In the genomic region with DNA sequence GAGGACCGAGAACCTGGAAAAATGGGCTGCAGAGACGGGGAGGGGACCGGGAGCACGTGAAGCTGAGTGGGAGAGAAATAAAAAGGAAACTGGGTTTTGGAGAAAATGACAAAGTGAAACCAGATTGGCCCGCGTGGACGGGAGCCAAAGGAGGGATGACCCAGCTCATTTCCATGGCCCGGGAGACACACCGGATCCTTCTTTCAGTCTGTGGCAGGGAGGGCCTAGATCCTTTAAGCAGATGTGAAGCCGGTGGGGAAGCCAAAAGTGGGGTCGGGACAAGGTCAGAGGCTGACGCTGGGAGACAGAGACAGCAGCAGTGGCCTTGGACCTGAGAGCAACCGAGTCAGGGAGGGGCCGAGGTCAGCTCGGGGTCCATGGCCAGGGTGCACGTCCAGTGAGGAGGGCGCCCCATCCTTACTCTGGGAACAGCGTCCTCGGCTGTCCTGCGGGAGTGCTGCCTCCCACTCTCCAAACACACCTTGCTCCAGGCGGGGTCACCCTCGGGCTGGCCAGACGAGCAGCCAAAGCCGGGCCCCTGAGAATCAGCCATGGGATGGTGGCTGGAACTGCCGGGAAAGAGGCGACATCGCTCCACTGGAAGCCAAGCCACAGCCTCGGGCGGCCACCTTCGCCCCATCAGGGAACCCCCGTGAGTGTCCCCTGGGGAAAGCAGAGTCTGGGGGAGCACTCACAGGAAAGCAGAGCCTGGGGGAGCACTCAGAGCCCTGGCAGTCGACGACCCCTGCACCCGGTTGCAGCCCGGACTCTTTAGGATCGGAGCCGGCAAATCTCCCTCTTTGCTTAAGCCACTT, we compare ENCODE assay signal across 17 cellular contexts. TPM values are rescaled to one million over a fixed set of nuclear protein-coding genes. Genes with fewer than 3 reads are reported as not detected.
DNase-seq lines count a peak whose midpoint lies in the region; ATAC-seq, FAIRE-seq and TF ChIP-seq lines count a peak whose summit lies in the region.
"Had no signal": no experiment of that assay in that cellular context is flagged by ENCODE, and none has a peak within 500 bp of the region (broad histone marks: within the 10 kb centered on the region; RNA-seq: fewer than 3 reads in every experiment).

No MANE protein-coding gene starts in this region.

- no peaks in the 10 kb centered on the region for H3K9me1 ChIP-seq in K562 (ENCODE audit: control insufficient read depth, insufficient read depth, low read length)
- no peaks in the 10 kb centered on the region for H3K9me1 ChIP-seq in keratinocyte (ENCODE audit: control insufficient read depth, extremely low read depth, insufficient read depth, low read length)

- H3K27me3 Mint-ChIP-seq in activated naive CD4-positive, alpha-beta T cell treated with anti-CD3 and anti-CD28 coated beads for 36 hours (ENCODE audit: low read depth) = no peaks in the 10 kb centered on the region

- ATAC-seq in K562 = peak; percentile 31; the same call in 2 of the 3 replicates

- H3K27ac Mint-ChIP-seq in activated naive CD4-positive, alpha-beta T cell treated with anti-CD3 and anti-CD28 coated beads for 36 hours = no peak overlapping the region
- H3K27ac Mint-ChIP-seq: activated CD4-positive, alpha-beta memory T cell treated with anti-CD3 and anti-CD28 coated beads, Interleukin-2, amount 10 ng/mL, durations not matched to agents 7 days and 5 days had no signal

- TF ChIP-seq CTCF in K562 (IDR thresholded peaks at IDR 0.05 in 2 of 3, conservative IDR thresholded peaks at IDR 0.05 in 1 of 3; ENCODE audit: insufficient read depth in 2 of 3, low read depth in 1 of 3, low read length in 3 of 3) (no peak), keratinocyte (optimal IDR thresholded peaks at IDR 0.05 in 1 of 3, IDR thresholded peaks at IDR 0.05 in 1 of 3, conservative IDR thresholded peaks at IDR 0.05 in 1 of 3; ENCODE audit: extremely low read depth in 1 of 3, insufficient read depth in 2 of 3, low read length in 3 of 3) (no peak), tibial artery (IDR thresholded peaks at IDR 0.05) (no peak), BE2C (IDR thresholded peaks at IDR 0.05; ENCODE audit: low read depth, low read length) (no peak)

- intact Hi-C loops in K562 (cut with micrococcal nuclease) = no loop called here
- intact Hi-C loops in tibial artery (cut with DNase I; ENCODE audit: low total_unique reads) = no loop called here
- intact Hi-C loops in activated naive CD4-positive, alpha-beta T cell treated with anti-CD3 and anti-CD28 coated beads for 36 hours (cut with micrococcal nuclease) = no loop called here

- TF ChIP-seq POLR2A in K562 (conservative IDR thresholded peaks at IDR 0.05) = no peak

- no TSS peak for BruUV-seq in K562 (replicated peaks; lab: Mats Ljungman, UMichigan)

- POLR2A ChIA-PET in K562 (lab: Yijun Ruan, JAX) = interaction anchor here (0.7 to 1.0 kb wide), 4 partner anchors 19 to 754 kb away, joined by 3 to 4 read pairs (median 3); no protein-coding TSS in a partner anchor

- H3K4me3 ChIP-seq in GM23248 (peak overlapping the region; percentile 68), K562 (no peak overlapping the region), keratinocyte (ENCODE audit: control insufficient read depth in 2 of 3, extremely low read depth in 1 of 3, insufficient read depth in 2 of 3, low read depth in 1 of 3, low read length in 3 of 3) (no peak overlapping the region), tibial artery (peak overlapping the region; percentile 25), BE2C (ENCODE audit: low read depth, low read length) (no peak overlapping the region)

- H3K36me3 Mint-ChIP-seq in activated naive CD4-positive, alpha-beta T cell treated with anti-CD3 and anti-CD28 coated beads for 36 hours (ENCODE audit: low read depth) = no peaks in the 10 kb centered on the region
- H3K36me3 Mint-ChIP-seq: brain had no signal

- peak overlapping the region; percentile 77 for H3K27ac ChIP-seq in GM23248
- H3K27ac ChIP-seq in K562 (ENCODE audit: extremely low read depth, low read depth, low read length) = no peak overlapping the region
- H3K27ac ChIP-seq in keratinocyte (ENCODE audit: control insufficient read depth, insufficient read depth, low read length) = no peak overlapping the region
- H3K27ac ChIP-seq in tibial artery = peak overlapping the region; percentile 44 to 59

- no peak overlapping the region for H3K4me3 Mint-ChIP-seq in activated naive CD4-positive, alpha-beta T cell treated with anti-CD3 and anti-CD28 coated beads for 36 hours
- H3K4me3 Mint-ChIP-seq: activated CD4-positive, alpha-beta memory T cell treated with anti-CD3 and anti-CD28 coated beads, Interleukin-2, amount 10 ng/mL, durations not matched to agents 7 days and 5 days; brain; H9 had no signal

- H4K20me1 ChIP-seq in GM23248 (ENCODE audit: insufficient read depth) = no peaks in the 10 kb centered on the region
- H4K20me1 ChIP-seq in K562 (replicated peaks; ENCODE audit: control insufficient read depth, insufficient read depth, low read length) = no peaks in the 10 kb centered on the region
- no peaks in the 10 kb centered on the region for H4K20me1 ChIP-seq in keratinocyte (ENCODE audit: control insufficient read depth, extremely low read depth, insufficient read depth, low read length)

- no peak for TF ChIP-seq RAD21 in K562 (CRISPR knock-in tag; conservative IDR thresholded peaks at IDR 0.05 in 1 of 2, IDR thresholded peaks at IDR 0.05 in 1 of 2)

- FAIRE-seq in K562 (lab: Jason Lieb, UNC) (peak; percentile 62), keratinocyte (lab: Jason Lieb, UNC) (no peak)
- FAIRE-seq: islet of Langerhans had no signal

- in situ Hi-C loops in GM23248 (cut with MboI) = no loop called here
- in situ Hi-C loops in K562 (cut with MboI) = no loop called here

- no peaks in the 10 kb centered on the region for H3K9me2 ChIP-seq in GM23248 (ENCODE audit: insufficient read depth)

- H2AFZ ChIP-seq in GM23248 = peak overlapping the region; percentile 98
- H2AFZ ChIP-seq in K562 (ENCODE audit: low read depth, low read length) = peak overlapping the region; percentile 74; the same call in 1 of the 2 replicates
- H2AFZ ChIP-seq in keratinocyte (ENCODE audit: control insufficient read depth, low read length) = peak overlapping the region; percentile 67

- H3K4me2 ChIP-seq in GM23248 (ENCODE audit: unreplicated experiment) (peak overlapping the region; percentile 98), K562 (ENCODE audit: insufficient read depth, low read length) (peak overlapping the region; percentile 46), keratinocyte (ENCODE audit: control insufficient read depth, extremely low read depth, insufficient read depth, low read depth, low read length) (peak overlapping the region; percentile 67)

- H3K9me3 ChIP-seq in GM23248 (ENCODE audit: low read depth) (no peaks in the 10 kb centered on the region), K562 (replicated peaks; ENCODE audit: control insufficient read depth, insufficient read depth, low read depth, low read length) (no peaks in the 10 kb centered on the region), keratinocyte (ENCODE audit: control insufficient read depth, low read depth, low read length) (no peaks in the 10 kb centered on the region), tibial artery (no peaks in the 10 kb centered on the region), BE2C (no peaks in the 10 kb centered on the region)

- H3K36me3 ChIP-seq in GM23248 (ENCODE audit: low read depth) (no peaks in the 10 kb centered on the region), K562 (ENCODE audit: control insufficient read depth, insufficient read depth, low read length) (no peaks in the 10 kb centered on the region), keratinocyte (ENCODE audit: control insufficient read depth in 2 of 2, extremely low read depth in 1 of 2, insufficient read depth in 2 of 2, low read length in 2 of 2) (no peaks in the 10 kb centered on the region), tibial artery (no peaks in the 10 kb centered on the region), BE2C (no peaks in the 10 kb centered on the region)

- no peaks in the 10 kb centered on the region for H3K9me3 Mint-ChIP-seq in activated naive CD4-positive, alpha-beta T cell treated with anti-CD3 and anti-CD28 coated beads for 36 hours
- H3K9me3 Mint-ChIP-seq: activated CD4-positive, alpha-beta memory T cell treated with anti-CD3 and anti-CD28 coated beads, Interleukin-2, amount 10 ng/mL, durations not matched to agents 7 days and 5 days; brain; H9 had no signal

- no peaks in the 10 kb centered on the region for H3F3A ChIP-seq in GM23248 (ENCODE audit: insufficient read depth)

- dilution Hi-C loops in keratinocyte (cut with MboI; ENCODE audit: extremely low pct_ligation_motif_present, low sequenced_read_pairs) = no loop called here

- DNase-seq in GM23248 = peak; percentile 74
- no peak for DNase-seq in K562 (ENCODE audit: extremely low read depth in 1 of 4, low spot score in 3 of 4)
- DNase-seq in keratinocyte (ENCODE audit: low read depth, low spot score) = no peak
- DNase-seq in tibial artery = peak in 1 of 2 donors; percentile 59
- no peak for DNase-seq in BE2C
- no peak for DNase-seq in middle frontal gyrus (ENCODE audit: extremely low spot score, low spot score)
- DNase-seq in activated naive CD4-positive, alpha-beta T cell treated with anti-CD3 and anti-CD28 coated beads for 36 hours = no peak
- DNase-seq: activated CD4-positive, alpha-beta memory T cell treated with anti-CD3 and anti-CD28 coated beads, Interleukin-2, amount 10 ng/mL, durations not matched to agents 7 days and 5 days; activated effector memory CD4-positive, alpha-beta T cell treated with anti-CD3 and anti-CD28 coated beads, Interleukin-2, amount 50 U/mL, for 16 hours; effector memory CD4-positive, alpha-beta T cell; NCI-H2081 treated with DMSO at 0.1 percent for 48 hours; SHP77 treated with DMSO at 0.1 percent for 48 hours had no signal

- no peaks in the 10 kb centered on the region for H3K79me2 ChIP-seq in GM23248 (ENCODE audit: insufficient read depth)
- no peaks in the 10 kb centered on the region for H3K79me2 ChIP-seq in K562 (ENCODE audit: control insufficient read depth, insufficient read depth, low read length)
- H3K79me2 ChIP-seq in keratinocyte (ENCODE audit: control insufficient read depth, insufficient read depth, low read length) = no peaks in the 10 kb centered on the region

- H3K9ac ChIP-seq in GM23248 = peak overlapping the region; percentile 90
- peak overlapping the region in 1 of 2 experiments; percentile 58; a peak in 2 of 4 replicates for H3K9ac ChIP-seq in K562 (ENCODE audit: insufficient read depth in 1 of 2, low read depth in 2 of 2, low read length in 2 of 2)
- peak overlapping the region; percentile 37 for H3K9ac ChIP-seq in keratinocyte (ENCODE audit: control insufficient read depth, extremely low read depth, insufficient read depth, low read length)

- WGBS in GM23248 (ENCODE audit: low coverage in 1 of 2, low lambda C conversion rate in 2 of 2, missing lambda C conversion rate in 2 of 2), 2 experiments = 40 to 42% methylated on average over 34 to 35 of the region's 37 CpGs
- WGBS in K562 (ENCODE audit: insufficient coverage, low coverage, missing lambda C conversion rate) = 29% methylated on average over 37 of the region's 37 CpGs

- CTCF ChIA-PET in K562 (lab: Yijun Ruan, JAX; ENCODE audit: low intra/inter-chr PET ratio) = no interaction called here
- CTCF ChIA-PET in activated naive CD4-positive, alpha-beta T cell treated with anti-CD3 and anti-CD28 coated beads for 36 hours (lab: Charles Lee) = no interaction called here

- no peak for TF ChIP-seq EP300 in K562 (IDR thresholded peaks at IDR 0.05; ENCODE audit: low read length)

- H3K27me3 ChIP-seq in GM23248 (replicated peaks; ENCODE audit: insufficient read depth) (no peaks in the 10 kb centered on the region), K562 (ENCODE audit: control insufficient read depth in 2 of 2, insufficient read depth in 2 of 2, low read length in 2 of 2) (peaks cover 8 to 34% of the 10 kb centered on the region in 2 experiments; a peak in 4 of 5 replicates), keratinocyte (ENCODE audit: control insufficient read depth, extremely low read depth, insufficient read depth, low read length) (peaks cover 9% of the 10 kb centered on the region), tibial artery (no peaks in the 10 kb centered on the region), BE2C (no peaks in the 10 kb centered on the region)

- H3K4me1 ChIP-seq in GM23248 (ENCODE audit: insufficient read depth) = peaks cover 10% of the 10 kb centered on the region
- peaks cover 10 to 31% of the 10 kb centered on the region in 2 experiments; a peak in 4 of 5 replicates for H3K4me1 ChIP-seq in K562 (replicated peaks in 1 of 2; ENCODE audit: control insufficient read depth in 2 of 2, insufficient read depth in 2 of 2, low read length in 2 of 2)
- H3K4me1 ChIP-seq in keratinocyte (ENCODE audit: control insufficient read depth, extremely low read depth, insufficient read depth, low read length) = peaks cover 5% of the 10 kb centered on the region
- H3K4me1 ChIP-seq in tibial artery = peaks cover 0 to 20% (median 14%) of the 10 kb centered on the region in 4 donors
- peaks cover 3% of the 10 kb centered on the region; the same call in 1 of the 2 replicates for H3K4me1 ChIP-seq in BE2C

- peaks cover 3% of the 10 kb centered on the region for H3K4me1 Mint-ChIP-seq in activated naive CD4-positive, alpha-beta T cell treated with anti-CD3 and anti-CD28 coated beads for 36 hours (ENCODE audit: low read depth)

RNA-seq across cellular contexts. Expression of gene CA5A, which starts 17.3 kb away (rescaled TPM):
- total RNA-seq in GM23248 (2014; rRNA removed; shearing (Covaris generic)) = not detected in 2 replicates
- polyA plus RNA-seq in GM23248 (2016; fragmentation: Nextera tagmentation; extraction: Ambion mirVana) (not detected in 2 replicates), K562 (2011; rRNA removed) (not detected in 2 replicates), K562 (2014; fragmentation: Illumina TruSeq; extraction: Trizol) (not detected in 2 replicates), K562 (2014; fragmentation: Nextera tagmentation; extraction: Ambion mirVana) (not detected), K562 (2014; rRNA removed) (not detected in 2 replicates), keratinocyte (not detected in 3 replicates)
- not detected in 2 replicates for total RNA-seq in K562 (2011; cell fraction: chromatin; rRNA removed; ENCODE audit: low replicate concordance)
- 0.66 TPM in 1 of 2 replicates, not detected in the other for total RNA-seq in K562 (2011; cell fraction: nucleolus; rRNA removed)
- not detected in 2 replicates for total RNA-seq in K562 (2011; cell fraction: nucleoplasm; rRNA removed)
- total RNA-seq in K562 (2014; rRNA removed) (not detected in 2 replicates), K562 (2014; rRNA removed; fragmentation: Illumina TruSeq; extraction: Trizol) (not detected in 2 replicates), K562 (2015; rRNA removed; fragmentation: Illumina TruSeq; extraction: Trizol) (not detected in 2 replicates), K562 (2021) (not detected in 2 replicates)
- polyA plus RNA-seq in K562 (2011; cell fraction: cytosol; rRNA removed) = not detected in 2 replicates
- polyA plus RNA-seq in K562 (2011; cell fraction: nucleus; rRNA removed) = 0.18 TPM in 1 of 2 replicates, not detected in the other
- 0.07 and 0.15 TPM in 2 replicates for polyA plus RNA-seq in K562 (2012)
- 0.04 TPM in 1 of 2 replicates, not detected in the other for polyA minus RNA-seq in K562 (2011; rRNA and poly(A)+ RNA removed)
- polyA minus RNA-seq in K562 (2011; cell fraction: cytosol; rRNA and poly(A)+ RNA removed) = not detected in 2 replicates
- polyA minus RNA-seq in K562 (2011; cell fraction: nucleus; rRNA and poly(A)+ RNA removed) = not detected in 2 replicates
- not detected for polyA plus RNA-seq in keratinocyte (2011; ENCODE audit: low read depth)
- not detected in 2 replicates for polyA plus RNA-seq in keratinocyte (2011; cell fraction: cytosol; rRNA removed)
- polyA plus RNA-seq in keratinocyte (2011; cell fraction: nucleus; rRNA removed) = not detected in 2 replicates
- not detected in 2 replicates for polyA plus RNA-seq in keratinocyte (2012; ENCODE audit: low replicate concordance)
- not detected in 3 replicates for polyA minus RNA-seq in keratinocyte
- not detected for polyA minus RNA-seq in keratinocyte (2011; cell fraction: cytosol; rRNA and poly(A)+ RNA removed)
- not detected in 2 replicates for polyA minus RNA-seq in keratinocyte (2011; cell fraction: nucleus; rRNA and poly(A)+ RNA removed)
- polyA plus RNA-seq in BE2C (2012; ENCODE audit: insufficient read depth, insufficient read length, low read depth) = 0.23 TPM
- not detected for total RNA-seq in activated naive CD4-positive, alpha-beta T cell treated with anti-CD3 and anti-CD28 coated beads for 36 hours
- total RNA-seq: activated CD4-positive, alpha-beta memory T cell treated with anti-CD3 and anti-CD28 coated beads, Interleukin-2, amount 10 ng/mL, durations not matched to agents 7 days and 5 days; glomerular endothelial cell; H9; pulmonary artery endothelial cell had no signal

RNA-seq across cellular contexts. Expression of gene BANP, which starts 32.2 kb away (rescaled TPM):
- total RNA-seq in GM23248 (2014; rRNA removed; shearing (Covaris generic)) = 14.3 and 14.8 TPM in 2 replicates
- polyA plus RNA-seq in GM23248 (2016; fragmentation: Nextera tagmentation; extraction: Ambion mirVana) (14.8 and 15.9 TPM in 2 replicates), K562 (2011; rRNA removed) (12.1 and 13.1 TPM in 2 replicates), K562 (2014; fragmentation: Illumina TruSeq; extraction: Trizol) (13.0 and 19.2 TPM in 2 replicates), K562 (2014; fragmentation: Nextera tagmentation; extraction: Ambion mirVana) (1 to 10 TPM; 4.6 to 4.7 TPM), K562 (2014; rRNA removed) (16.0 and 19.0 TPM in 2 replicates), keratinocyte (10.0 to 12.9 TPM (median 10.8 TPM) in 3 replicates)
- 107 and 121 TPM in 2 replicates for total RNA-seq in K562 (2011; cell fraction: chromatin; rRNA removed; ENCODE audit: low replicate concordance)
- 56.7 and 71.4 TPM in 2 replicates for total RNA-seq in K562 (2011; cell fraction: nucleolus; rRNA removed)
- 79.5 and 85.3 TPM in 2 replicates for total RNA-seq in K562 (2011; cell fraction: nucleoplasm; rRNA removed)
- total RNA-seq in K562 (2014; rRNA removed) (17.1 and 22.1 TPM in 2 replicates), K562 (2014; rRNA removed; fragmentation: Illumina TruSeq; extraction: Trizol) (10.7 and 15.6 TPM in 2 replicates), K562 (2015; rRNA removed; fragmentation: Illumina TruSeq; extraction: Trizol) (14.4 and 16.1 TPM in 2 replicates), K562 (2021) (21.7 and 25.7 TPM in 2 replicates)
- 13.7 and 18.2 TPM in 2 replicates for polyA plus RNA-seq in K562 (2011; cell fraction: cytosol; rRNA removed)
- polyA plus RNA-seq in K562 (2011; cell fraction: nucleus; rRNA removed) = 30.9 and 42.3 TPM in 2 replicates
- polyA plus RNA-seq in K562 (2012) = 19.2 and 21.4 TPM in 2 replicates
- polyA minus RNA-seq in K562 (2011; rRNA and poly(A)+ RNA removed) = 22.0 and 25.5 TPM in 2 replicates
- 12.1 and 21.2 TPM in 2 replicates for polyA minus RNA-seq in K562 (2011; cell fraction: cytosol; rRNA and poly(A)+ RNA removed)
- 32.4 and 45.1 TPM in 2 replicates for polyA minus RNA-seq in K562 (2011; cell fraction: nucleus; rRNA and poly(A)+ RNA removed)
- 13.1 TPM for polyA plus RNA-seq in keratinocyte (2011; ENCODE audit: low read depth)
- polyA plus RNA-seq in keratinocyte (2011; cell fraction: cytosol; rRNA removed) = 9.4 and 9.8 TPM in 2 replicates
- 24.4 and 26.9 TPM in 2 replicates for polyA plus RNA-seq in keratinocyte (2011; cell fraction: nucleus; rRNA removed)
- 8.6 and 12.8 TPM in 2 replicates for polyA plus RNA-seq in keratinocyte (2012; ENCODE audit: low replicate concordance)
- polyA minus RNA-seq in keratinocyte = 21.7 to 27.9 TPM (median 23.6 TPM) in 3 replicates
- 27.4 TPM for polyA minus RNA-seq in keratinocyte (2011; cell fraction: cytosol; rRNA and poly(A)+ RNA removed)
- 23.3 and 24.7 TPM in 2 replicates for polyA minus RNA-seq in keratinocyte (2011; cell fraction: nucleus; rRNA and poly(A)+ RNA removed)
- polyA plus RNA-seq in BE2C (2012; ENCODE audit: insufficient read depth, insufficient read length, low read depth) = 69.2 TPM
- total RNA-seq in activated naive CD4-positive, alpha-beta T cell treated with anti-CD3 and anti-CD28 coated beads for 36 hours = 10 to 100 TPM; 35.1 to 38.6 TPM

RNA-seq across cellular contexts. Expression of gene SLC7A5, which starts 49.8 kb away (rescaled TPM):
- 79.0 and 99.5 TPM in 2 replicates for total RNA-seq in GM23248 (2014; rRNA removed; shearing (Covaris generic))
- 69.0 and 69.9 TPM in 2 replicates for polyA plus RNA-seq in GM23248 (2016; fragmentation: Nextera tagmentation; extraction: Ambion mirVana)
- 56.8 and 152 TPM in 2 replicates for total RNA-seq in K562 (2011; cell fraction: chromatin; rRNA removed; ENCODE audit: low replicate concordance)
- total RNA-seq in K562 (2011; cell fraction: nucleolus; rRNA removed) = 157 and 188 TPM in 2 replicates
- total RNA-seq in K562 (2011; cell fraction: nucleoplasm; rRNA removed) = 147 and 156 TPM in 2 replicates
- total RNA-seq in K562 (2014; rRNA removed) = 60.8 and 75.7 TPM in 2 replicates
- 16.9 and 18.6 TPM in 2 replicates for total RNA-seq in K562 (2014; rRNA removed; fragmentation: Illumina TruSeq; extraction: Trizol)
- 18.2 and 21.2 TPM in 2 replicates for total RNA-seq in K562 (2015; rRNA removed; fragmentation: Illumina TruSeq; extraction: Trizol)
- 187 and 220 TPM in 2 replicates for total RNA-seq in K562 (2021)
- polyA plus RNA-seq in K562 (2011; rRNA removed) = 14.2 and 19.4 TPM in 2 replicates
- polyA plus RNA-seq in K562 (2011; cell fraction: cytosol; rRNA removed) = 25.5 and 34.2 TPM in 2 replicates
- 35.3 and 43.3 TPM in 2 replicates for polyA plus RNA-seq in K562 (2011; cell fraction: nucleus; rRNA removed)
- 65.7 and 239 TPM in 2 replicates for polyA plus RNA-seq in K562 (2012)
- polyA plus RNA-seq in K562 (2014; fragmentation: Illumina TruSeq; extraction: Trizol) = 97.4 and 161 TPM in 2 replicates
- 1 to 10 TPM; 1.9 to 4.9 TPM for polyA plus RNA-seq in K562 (2014; fragmentation: Nextera tagmentation; extraction: Ambion mirVana)
- polyA plus RNA-seq in K562 (2014; rRNA removed) = 78.0 and 83.8 TPM in 2 replicates
- polyA minus RNA-seq in K562 (2011; rRNA and poly(A)+ RNA removed) = 11.7 and 15.5 TPM in 2 replicates
- 39.4 and 72.3 TPM in 2 replicates for polyA minus RNA-seq in K562 (2011; cell fraction: cytosol; rRNA and poly(A)+ RNA removed)
- 18.2 and 21.2 TPM in 2 replicates for polyA minus RNA-seq in K562 (2011; cell fraction: nucleus; rRNA and poly(A)+ RNA removed)
- polyA plus RNA-seq in keratinocyte = 110 to 326 TPM (median 114 TPM) in 3 replicates
- polyA plus RNA-seq in keratinocyte (2011; ENCODE audit: low read depth) = 29.9 TPM
- 116 and 170 TPM in 2 replicates for polyA plus RNA-seq in keratinocyte (2011; cell fraction: cytosol; rRNA removed)
- polyA plus RNA-seq in keratinocyte (2011; cell fraction: nucleus; rRNA removed) = 485 and 588 TPM in 2 replicates
- polyA plus RNA-seq in keratinocyte (2012; ENCODE audit: low replicate concordance) = 227 and 536 TPM in 2 replicates
- 188 to 879 TPM (median 193 TPM) in 3 replicates for polyA minus RNA-seq in keratinocyte
- polyA minus RNA-seq in keratinocyte (2011; cell fraction: cytosol; rRNA and poly(A)+ RNA removed) = 339 TPM
- 418 and 454 TPM in 2 replicates for polyA minus RNA-seq in keratinocyte (2011; cell fraction: nucleus; rRNA and poly(A)+ RNA removed)
- 258 TPM for polyA plus RNA-seq in BE2C (2012; ENCODE audit: insufficient read depth, insufficient read length, low read depth)
- 100 to 1,000 TPM; 343 to 346 TPM for total RNA-seq in activated naive CD4-positive, alpha-beta T cell treated with anti-CD3 and anti-CD28 coated beads for 36 hours

Comparison
In these comparisons a context has a peak if more than half of its experiments do, and no peak if none do; other contexts are left out.
1. H3K27ac ChIP-seq: peak in GM23248 (single experiment) and tibial artery (2 of 2); none in K562 (single experiment) and keratinocyte (single experiment).
2. H3K4me2 ChIP-seq: peak in every context shown above with its lines; median percentile 98 in GM23248; 67 in keratinocyte; 46 in K562.
3. H3K4me3 ChIP-seq: peak in GM23248 (single experiment) and tibial artery (2 of 2); none in K562 (single experiment), keratinocyte (0 of 3) and BE2C (single experiment).
4. Peak in every context shown above with its lines, with median percentiles within 50 percentile points of each other: H2AFZ ChIP-seq.